ENCODE assay signal across 19 cellular contexts in genomic region chr9:22124263-22125011, GRCh38.
A peak's percentile ranks its signal among the peaks of the same experiment; 100 is the strongest.
DNase-seq lines count a peak whose midpoint lies in the region; ATAC-seq, FAIRE-seq and TF ChIP-seq lines count a peak whose summit lies in the region.
"Had no signal": no experiment of that assay in that cellular context is flagged by ENCODE, and none has a peak within 500 bp of the region (broad histone marks: within the 10 kb centered on the region; RNA-seq: fewer than 3 reads in every experiment).

No MANE protein-coding gene starts in this region.

- H3K4me1 ChIP-seq in mucosa of descending colon (ENCODE audit: low read depth): peaks cover 10% of the 10 kb centered on the region
- H3K4me1 ChIP-seq: suprapubic skin had no signal

- intact Hi-C loops in mucosa of descending colon (cut with DNase I, micrococcal nuclease): no loop called here

- H3K36me3 ChIP-seq in mucosa of descending colon (ENCODE audit: low read depth): no peaks in the 10 kb centered on the region
- H3K36me3 ChIP-seq: suprapubic skin had no signal

- H3K4me3 ChIP-seq in LNCaP clone FGC (ENCODE audit: low read depth, low read length): no peak overlapping the region
- no peak overlapping the region for H3K4me3 ChIP-seq in mucosa of descending colon
- H3K4me3 ChIP-seq: GM23338, suprapubic skin had no signal

- peak; percentile 99 for ATAC-seq in mucosa of descending colon
- ATAC-seq in HG02642 (IDR thresholded peaks at IDR 0.05; ENCODE audit: poor library complexity, unreplicated experiment): no peak
- ATAC-seq in GM21367 (IDR thresholded peaks at IDR 0.05; ENCODE audit: unreplicated experiment): no peak
- ATAC-seq: GM23338, Panc1, sciatic nerve had no signal

- H3K9me3 ChIP-seq in mucosa of descending colon: no peaks in the 10 kb centered on the region
- H3K9me3 ChIP-seq: suprapubic skin had no signal

- no peak for FAIRE-seq in frontal cortex (lab: Jason Lieb, UNC)

- TF ChIP-seq CTCF in LNCaP clone FGC (IDR thresholded peaks at IDR 0.05; ENCODE audit: control insufficient read depth, extremely low read depth, insufficient read depth): no peak
- no peak for TF ChIP-seq CTCF in mucosa of descending colon (IDR thresholded peaks at IDR 0.05)

- DNase-seq in DMS153 treated with DMSO at 0.1 percent for 48 hours (lab: John Stamatoyannopoulos, UW; ENCODE audit: unreplicated experiment) (peak; percentile 12), LNCaP clone FGC (ENCODE audit: low read depth) (peak; percentile 80), amniotic epithelial cell (ENCODE audit: low read depth) (peak; percentile 65), mucosa of descending colon (peak in 2 of 3 donors; percentile 39 to 66), frontal cortex (ENCODE audit: low spot score in 2 of 2) (no peak)
- DNase-seq in activated CD4-positive, CD25-positive, alpha-beta regulatory T cell (lab: John Stamatoyannopoulos, UW): no peak
- DNase-seq: amniotic stem cell, erythroblast, islet precursor cell, NCI-H187 treated with DMSO at 0.1 percent for 48 hours, NCI-H524 treated with DMSO at 0.1 percent for 48 hours, nucleus accumbens, SW 1271 had no signal

Comparison
In these comparisons a context has a peak if more than half of its experiments do, and no peak if none do; other contexts are left out.
1. DNase-seq: peak in DMS153 treated with DMSO at 0.1 percent for 48 hours (single experiment), LNCaP clone FGC (single experiment), amniotic epithelial cell (single experiment) and mucosa of descending colon (2 of 3); none in activated CD4-positive, CD25-positive, alpha-beta regulatory T cell (0 of 4) and frontal cortex (0 of 2).